ENCODE assay signal across 24 cellular contexts in genomic region chr18:65380986-65381385, GRCh38.
"Had no signal": no experiment of that assay in that cellular context is flagged by ENCODE, and none has a peak within 500 bp of the region (broad histone marks: within the 10 kb centered on the region; RNA-seq: fewer than 3 reads in every experiment).

No MANE protein-coding gene starts in this region.

- H3K4me3 ChIP-seq: SJSA1 had no signal

- ATAC-seq: Panc1 had no signal

- DNase-seq: activated CD4-positive, alpha-beta T cell treated with anti-CD3 and anti-CD28 coated beads, Interleukin-2, amount 10 ng/mL, durations not matched to agents 24 days and 14 days; activated CD4-positive, alpha-beta T cell treated with anti-CD3 and anti-CD28 coated beads, Interleukin-2, amount 50 U/mL, for 48 hours; activated CD8-positive, alpha-beta memory T cell treated with anti-CD3 and anti-CD28 coated beads, Interleukin-2, amount 50 U/mL, for 48 hours; activated effector memory CD4-positive, alpha-beta T cell treated with Interleukin-2 at 50 U/mL for 16 hours; activated naive CD4-positive, alpha-beta T cell treated with anti-CD3 and anti-CD28 coated beads, Interleukin-2, amount 50 U/mL, for 16 hours; activated naive CD8-positive, alpha-beta T cell treated with anti-CD3 and anti-CD28 coated beads for 36 hours; activated T-cell treated with anti-CD3 and anti-CD28 coated beads, Interleukin-2, amount 50 U/mL, for 48 hours; amniotic stem cell; aorta; brain microvascular endothelial cell; central memory CD4-positive, alpha-beta T cell; MM.1S; MV-4-11; NCI-H1092; NCI-H1436 treated with DMSO at 0.1 percent for 48 hours; NCI-H187 treated with DMSO at 0.1 percent for 48 hours; NCI-H2081; NCI-H2171 treated with DMSO at 0.1 percent for 48 hours; NCI-H2227 treated with DMSO at 0.1 percent for 48 hours; NCI-H524 treated with DMSO at 0.1 percent for 48 hours; SHP77 treated with DMSO at 0.1 percent for 48 hours; SK-N-SH had no signal
